Comparison of ENCODE assay signal across 8 cellular contexts in genomic region chr12:11822071-11822818, GRCh38.
A peak's percentile ranks its signal among the peaks of the same experiment; 100 is the strongest.
DNase-seq lines count a peak whose midpoint lies in the region; ATAC-seq and TF ChIP-seq lines count a peak whose summit lies in the region.

No MANE protein-coding gene starts in this region.

- DNase-seq in NCI-H2081 (lab: John Stamatoyannopoulos, UW) (peak; percentile 8 to 56), NCI-H2081 treated with DMSO at 0.1 percent for 48 hours (lab: John Stamatoyannopoulos, UW) (no peak), HT1080 (ENCODE audit: low read depth) (peak; percentile 33), fibroblast of the aortic adventitia (ENCODE audit: low read depth) (peak; percentile 37)
- peak; percentile 33 for DNase-seq in activated CD8-positive, alpha-beta memory T cell treated with anti-CD3 and anti-CD28 coated beads, Interleukin-2, amount 50 U/mL, for 4 hours
- DNase-seq in stimulated activated CD4-positive, alpha-beta T cell treated with anti-CD3 and anti-CD28 coated beads, TNF-alpha, amount 100 ng/mL, for 4 hours (ENCODE audit: low read depth in 3 of 3), result peak; percentile 24 to 52 (median 35)
- no peak for DNase-seq in effector CD8-positive, alpha-beta T cell (lab: John Stamatoyannopoulos, UW)

- ATAC-seq in HG02840 (IDR thresholded peaks at IDR 0.05; ENCODE audit: low FRiP score, unreplicated experiment), result no peak

- no peak overlapping the region for H3K4me3 ChIP-seq in fibroblast of the aortic adventitia (ENCODE audit: low read depth, low read length)

- TF ChIP-seq CTCF in fibroblast of the aortic adventitia (IDR thresholded peaks at IDR 0.05; ENCODE audit: insufficient read depth, low read length), result no peak

Comparison
In these comparisons a context has a peak if more than half of its experiments do, and no peak if none do; other contexts are left out.
1. DNase-seq: peak in NCI-H2081 (2 of 2), HT1080 (single experiment), activated CD8-positive, alpha-beta memory T cell treated with anti-CD3 and anti-CD28 coated beads, Interleukin-2, amount 50 U/mL, for 4 hours (single experiment), fibroblast of the aortic adventitia (single experiment) and stimulated activated CD4-positive, alpha-beta T cell treated with anti-CD3 and anti-CD28 coated beads, TNF-alpha, amount 100 ng/mL, for 4 hours (3 of 3); none in NCI-H2081 treated with DMSO at 0.1 percent for 48 hours (single experiment) and effector CD8-positive, alpha-beta T cell (single experiment).